In genomic region chr20:56418385-56418861, GRCh38 we compare ENCODE assay signal across 10 cellular contexts. TPM values are rescaled to one million over a fixed set of nuclear protein-coding genes. Genes with fewer than 3 reads are reported as not detected.
A peak's percentile ranks its signal among the peaks of the same experiment; 100 is the strongest.
DNase-seq lines count a peak whose midpoint lies in the region; FAIRE-seq and TF ChIP-seq lines count a peak whose summit lies in the region.
"Had no signal": no experiment of that assay in that cellular context is flagged by ENCODE, and none has a peak within 500 bp of the region (broad histone marks: within the 10 kb centered on the region; RNA-seq: fewer than 3 reads in every experiment).

No MANE protein-coding gene starts in this region.

- H3K27ac ChIP-seq in rectal smooth muscle tissue (ENCODE audit: low read depth, low read length) (peak overlapping the region; percentile 14), kidney (ENCODE audit: low read depth in 2 of 2, low read length in 2 of 2) (no peak overlapping the region)
- H3K27ac ChIP-seq: parathyroid adenoma had no signal

- no peaks in the 10 kb centered on the region for H3K27me3 Mint-ChIP-seq in T-helper 2 cell treated with Interferon-gamma antibody and Interleukin-4, amounts not matched to agents 5 μg/mL and 100 μg/mL, for 36 hours (ENCODE audit: low read depth)
- peaks cover 4% of the 10 kb centered on the region for H3K27me3 Mint-ChIP-seq in endothelial cell (ENCODE audit: unreplicated experiment)

- H3K9me3 ChIP-seq in kidney (ENCODE audit: control insufficient read depth in 1 of 2, low read length in 2 of 2): no peaks in the 10 kb centered on the region

- H3K4me1 Mint-ChIP-seq in T-helper 2 cell treated with Interferon-gamma antibody and Interleukin-4, amounts not matched to agents 5 μg/mL and 100 μg/mL, for 36 hours (ENCODE audit: low read depth): peaks cover 51% of the 10 kb centered on the region
- peaks cover 39% of the 10 kb centered on the region for H3K4me1 Mint-ChIP-seq in endothelial cell (ENCODE audit: unreplicated experiment)

- no peak overlapping the region for H3K9ac ChIP-seq in rectal smooth muscle tissue (ENCODE audit: low read length)
- H3K9ac ChIP-seq in kidney (ENCODE audit: low read length in 2 of 2): no peak overlapping the region
- H3K9ac ChIP-seq: parathyroid adenoma had no signal

- H3K27ac Mint-ChIP-seq in T-helper 2 cell treated with Interferon-gamma antibody and Interleukin-4, amounts not matched to agents 5 μg/mL and 100 μg/mL, for 36 hours: peak overlapping the region; percentile 65
- peak overlapping the region; percentile 80 for H3K27ac Mint-ChIP-seq in endothelial cell (ENCODE audit: unreplicated experiment)

- H3K4me3 ChIP-seq in rectal smooth muscle tissue (ENCODE audit: low read length) (no peak overlapping the region), kidney (ENCODE audit: low read length in 2 of 2) (no peak overlapping the region)

- no peaks in the 10 kb centered on the region for H3K4me1 ChIP-seq in rectal smooth muscle tissue (ENCODE audit: control insufficient read depth, insufficient read depth, low read length)
- H3K4me1 ChIP-seq in kidney (ENCODE audit: control insufficient read depth in 1 of 2, insufficient read depth in 1 of 2, low read depth in 1 of 2, low read length in 2 of 2): no peaks in the 10 kb centered on the region
- H3K4me1 ChIP-seq: parathyroid adenoma had no signal

- DNase-seq in HTR-8/SVneo (ENCODE audit: insufficient read length, low spot score) (no peak), endothelial cell (ENCODE audit: low spot score) (no peak), kidney (no peak), NCI-H1417 treated with DMSO at 0.1 percent for 48 hours (lab: John Stamatoyannopoulos, UW) (no peak), HuH-7 (ENCODE audit: low spot score) (no peak)
- peak; percentile 33 for DNase-seq in T-helper 2 cell treated with Interferon-gamma antibody and Interleukin-4, amounts not matched to agents 5 μg/mL and 100 μg/mL, for 36 hours (ENCODE audit: low spot score)
- DNase-seq: effector CD4-positive, alpha-beta T cell; NCI-H2029 treated with DMSO at 0.1 percent for 48 hours had no signal

- H3K36me3 Mint-ChIP-seq in T-helper 2 cell treated with Interferon-gamma antibody and Interleukin-4, amounts not matched to agents 5 μg/mL and 100 μg/mL, for 36 hours (ENCODE audit: low read depth): peaks cover 18% of the 10 kb centered on the region
- no peaks in the 10 kb centered on the region for H3K36me3 Mint-ChIP-seq in endothelial cell (ENCODE audit: low read depth, unreplicated experiment)

- FAIRE-seq in HTR-8/SVneo (lab: Jason Lieb, UNC) (peak; percentile 74), kidney (lab: Jason Lieb, UNC) (no peak)

- H3K4me3 Mint-ChIP-seq in T-helper 2 cell treated with Interferon-gamma antibody and Interleukin-4, amounts not matched to agents 5 μg/mL and 100 μg/mL, for 36 hours: peak overlapping the region; percentile 49
- H3K4me3 Mint-ChIP-seq in endothelial cell (ENCODE audit: unreplicated experiment): no peak overlapping the region

- TF ChIP-seq CTCF in endothelial cell (IDR thresholded peaks at IDR 0.05; ENCODE audit: unreplicated experiment) (no peak), kidney (IDR thresholded peaks at IDR 0.05; ENCODE audit: borderline replicate concordance, extremely low read depth, insufficient read depth) (no peak)

- peaks cover 4% of the 10 kb centered on the region for H3K9me3 Mint-ChIP-seq in T-helper 2 cell treated with Interferon-gamma antibody and Interleukin-4, amounts not matched to agents 5 μg/mL and 100 μg/mL, for 36 hours
- no peaks in the 10 kb centered on the region for H3K9me3 Mint-ChIP-seq in endothelial cell (ENCODE audit: unreplicated experiment)

- intact Hi-C loops in kidney (cut with DNase I): no loop called here

- no peaks in the 10 kb centered on the region for H3K27me3 ChIP-seq in rectal smooth muscle tissue (ENCODE audit: control insufficient read depth, insufficient read depth, low read length)

- peaks cover 2% of the 10 kb centered on the region for H3K36me3 ChIP-seq in rectal smooth muscle tissue (ENCODE audit: control insufficient read depth, insufficient read depth, low read length)
- no peaks in the 10 kb centered on the region for H3K36me3 ChIP-seq in kidney (ENCODE audit: control insufficient read depth in 1 of 2, insufficient read depth in 2 of 2, low read length in 2 of 2)

RNA-seq across cellular contexts. Expression of gene CASS4, which starts 6.4 kb away (rescaled TPM):
- total RNA-seq in endothelial cell (ENCODE audit: unreplicated experiment) (not detected), kidney (3.0 TPM)
- polyA plus RNA-seq in kidney (ENCODE audit: insufficient read depth, low read depth, low replicate concordance): 0.22 TPM

RNA-seq across cellular contexts. Expression of gene CSTF1, which starts 26.0 kb away (rescaled TPM):
- 42.0 TPM for total RNA-seq in endothelial cell (ENCODE audit: unreplicated experiment)
- 30.7 TPM for total RNA-seq in kidney
- 16.2 TPM for polyA plus RNA-seq in kidney (ENCODE audit: insufficient read depth, low read depth, low replicate concordance)

RNA-seq across cellular contexts. Expression of gene AURKA, which starts 26.4 kb away (rescaled TPM):
- total RNA-seq in endothelial cell (ENCODE audit: unreplicated experiment) (14.3 TPM), kidney (2.7 TPM)
- polyA plus RNA-seq in kidney (ENCODE audit: insufficient read depth, low read depth, low replicate concordance): 3.3 TPM

RNA-seq across cellular contexts. Expression of gene RTF2, which starts 50.0 kb away (rescaled TPM):
- total RNA-seq in endothelial cell (ENCODE audit: unreplicated experiment) (79.9 TPM), kidney (75.1 TPM)
- polyA plus RNA-seq in kidney (ENCODE audit: insufficient read depth, low read depth, low replicate concordance): 112 TPM

RNA-seq across cellular contexts. Expression of gene FAM210B, which starts 59.6 kb away (rescaled TPM):
- 20.1 TPM for total RNA-seq in endothelial cell (ENCODE audit: unreplicated experiment)
- 27.2 TPM for total RNA-seq in kidney
- 34.5 TPM for polyA plus RNA-seq in kidney (ENCODE audit: insufficient read depth, low read depth, low replicate concordance)
